In genomic region chr5:127561254-127561653, GRCh38 we compare ENCODE assay signal across 23 cellular contexts. TPM values are rescaled to one million over a fixed set of nuclear protein-coding genes. Genes with fewer than 3 reads are reported as not detected.
A peak's percentile ranks its signal among the peaks of the same experiment; 100 is the strongest.
DNase-seq lines count a peak whose midpoint lies in the region; ATAC-seq and TF ChIP-seq lines count a peak whose summit lies in the region.
"Had no signal": no experiment of that assay in that cellular context is flagged by ENCODE, and none has a peak within 500 bp of the region (broad histone marks: within the 10 kb centered on the region; RNA-seq: fewer than 3 reads in every experiment).

No MANE protein-coding gene starts in this region.

- H3K4me1 ChIP-seq in GM23248 (ENCODE audit: insufficient read depth), result peaks cover 21% of the 10 kb centered on the region
- H3K4me1 ChIP-seq: left ventricle myocardium inferior, parathyroid adenoma had no signal

- H2AFZ ChIP-seq in GM23248, result no peak overlapping the region
- H2AFZ ChIP-seq: parathyroid adenoma had no signal

- no peaks in the 10 kb centered on the region for H3K9me2 ChIP-seq in GM23248 (ENCODE audit: insufficient read depth)

- peak overlapping the region; percentile 45 for H3K4me2 ChIP-seq in GM23248 (ENCODE audit: unreplicated experiment)
- H3K4me2 ChIP-seq: KMS-11 had no signal

- no peaks in the 10 kb centered on the region for H4K20me1 ChIP-seq in GM23248 (ENCODE audit: insufficient read depth)

- H3K36me3 ChIP-seq in GM23248 (ENCODE audit: low read depth), result peaks cover 5% of the 10 kb centered on the region; the same call in 1 of the 2 replicates
- H3K36me3 ChIP-seq: colonic mucosa, left ventricle myocardium inferior had no signal

- H3K27ac ChIP-seq in GM23248, result no peak overlapping the region
- H3K27ac ChIP-seq: colonic mucosa, HL-60, KMS-11, left ventricle myocardium inferior, parathyroid adenoma had no signal

- peaks cover 36% of the 10 kb centered on the region for H3F3A ChIP-seq in GM23248 (ENCODE audit: insufficient read depth)

- H3K79me2 ChIP-seq in GM23248 (ENCODE audit: insufficient read depth), result no peaks in the 10 kb centered on the region
- H3K79me2 ChIP-seq: parathyroid adenoma had no signal

- DNase-seq in GM23248 (peak; percentile 75), amniotic epithelial cell (ENCODE audit: low read depth) (peak; percentile 85), fibroblast of villous mesenchyme (ENCODE audit: low read depth) (peak; percentile 59), Right ventricle myocardium superior (no peak), G401 (ENCODE audit: low spot score) (no peak), NCI-H187 (lab: John Stamatoyannopoulos, UW) (no peak)
- no peak for DNase-seq in stimulated activated CD4-positive, alpha-beta T cell treated with anti-CD3 and anti-CD28 coated beads, Interleukin-2, amount 100 ng/mL, for 48 hours
- DNase-seq: activated B cell treated with CpG ODN at 0.5 μM for 24 hours; activated CD8-positive, alpha-beta memory T cell treated with anti-CD3 and anti-CD28 coated beads for 24 hours; amniotic stem cell; CD4-positive, alpha-beta memory T cell; colonic mucosa; erythroblast; left ventricle myocardium inferior; NCI-H1105 treated with DMSO at 0.1 percent for 48 hours; small intestine; T-helper 17 cell had no signal

- H3K4me3 ChIP-seq in GM23248 (0 out of 2 replicates have a peak overlapping the region, but pooled peaks have one; percentile 6), fibroblast of villous mesenchyme (ENCODE audit: low read depth, low read length) (no peak overlapping the region)
- H3K4me3 ChIP-seq: colonic mucosa, GM12878, left ventricle myocardium inferior had no signal

- WGBS in GM23248 (ENCODE audit: low coverage in 1 of 2, low lambda C conversion rate in 2 of 2, missing lambda C conversion rate in 2 of 2), 2 experiments, result 62 to 67% methylated on average over 3 of the region's 3 CpGs

- in situ Hi-C loops in GM23248 (cut with MboI), result loop anchor here (10.0 kb wide), 1 partner anchor 644 kb away; no protein-coding TSS in a partner anchor
- in situ Hi-C loops in G401 (cut with HindIII; ENCODE audit: low sequenced_read_pairs), result no loop called here

- intact Hi-C loops in Right ventricle myocardium superior (cut with DNase I), result no loop called here

- 0 out of 2 replicates have a peak, but pooled peaks cover 6% of the 10 kb centered on the region for H3K27me3 ChIP-seq in GM23248 (replicated peaks; ENCODE audit: insufficient read depth)
- H3K27me3 ChIP-seq: colonic mucosa had no signal

- no peak overlapping the region for H3K9ac ChIP-seq in GM23248
- H3K9ac ChIP-seq: KMS-11, parathyroid adenoma had no signal

- H3K9me3 ChIP-seq in GM23248 (ENCODE audit: low read depth), result no peaks in the 10 kb centered on the region
- H3K9me3 ChIP-seq: colonic mucosa, left ventricle myocardium inferior had no signal

- no peak for ATAC-seq in Right ventricle myocardium superior (ENCODE audit: poor library complexity)
- ATAC-seq: activated T-helper 17 cell treated with anti-CD3 and anti-CD28 coated beads, Interleukin-2, amount 50 U/mL, for 72 hours; GM12878; stimulated activated memory B cell treated with anti-CD40 and anti-IgM and Interleukin-4, amounts not matched to agents 10 μg/mL and 1 μg/mL and 100 μg/mL, for 72 hours; T-helper 17 cell had no signal

- no peak for TF ChIP-seq CTCF in fibroblast of villous mesenchyme (IDR thresholded peaks at IDR 0.05; ENCODE audit: insufficient read depth, low read depth, low read length)

RNA-seq across cellular contexts. Expression of gene PRRC1, which starts 43.8 kb away (rescaled TPM):
- 51.3 and 61.2 TPM in 2 replicates for total RNA-seq in GM23248 (2014; rRNA removed; shearing (Covaris generic))
- polyA plus RNA-seq in GM23248 (2016; fragmentation: Nextera tagmentation; extraction: Ambion mirVana), result 64.3 and 66.1 TPM in 2 replicates
- total RNA-seq in fibroblast of villous mesenchyme, result 96.0 and 99.3 TPM in 2 replicates
- 17.1 TPM for total RNA-seq in Right ventricle myocardium superior
- total RNA-seq in G401 (2014; rRNA removed; shearing (Covaris generic)), result 10.2 and 15.1 TPM in 2 replicates

Comparison
In these comparisons a context has a peak if more than half of its experiments do, and no peak if none do; other contexts are left out.
1. DNase-seq: peak in GM23248 (single experiment), amniotic epithelial cell (single experiment) and fibroblast of villous mesenchyme (single experiment); none in Right ventricle myocardium superior (single experiment), G401 (single experiment), stimulated activated CD4-positive, alpha-beta T cell treated with anti-CD3 and anti-CD28 coated beads, Interleukin-2, amount 100 ng/mL, for 48 hours (0 of 2) and NCI-H187 (0 of 2).